In the genomic region with DNA sequence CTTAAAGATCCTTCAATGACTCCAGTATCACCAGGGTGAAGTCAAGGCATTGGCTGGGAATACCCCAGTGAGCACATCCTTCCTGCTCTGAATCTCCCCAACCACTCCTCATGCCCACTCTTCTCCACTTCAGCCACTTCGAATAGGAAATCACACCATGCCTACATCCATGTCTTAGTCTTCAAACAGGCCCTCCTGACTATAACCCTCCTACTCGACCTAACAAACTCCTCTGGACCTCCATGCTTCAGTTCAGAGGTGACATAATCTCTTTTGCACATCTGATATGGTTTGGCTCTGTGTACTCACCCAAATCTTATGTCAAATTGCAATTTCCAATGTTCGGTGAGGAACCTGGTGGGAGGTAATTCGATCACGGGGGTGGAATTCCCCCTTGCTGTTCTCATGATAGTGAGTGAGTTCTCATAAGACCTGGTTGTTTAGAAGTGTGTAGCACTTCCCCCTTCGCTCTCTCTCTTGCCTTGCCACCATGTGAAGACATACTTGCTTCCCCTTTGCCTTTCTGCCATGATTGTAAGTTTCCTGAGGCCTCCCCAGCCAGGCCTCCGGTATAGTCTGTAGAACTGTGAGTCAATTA, we compare ENCODE assay signal across 21 cellular contexts.
DNase-seq lines count a peak whose midpoint lies in the region; ATAC-seq, FAIRE-seq and TF ChIP-seq lines count a peak whose summit lies in the region.
"Had no signal": no experiment of that assay in that cellular context is flagged by ENCODE, and none has a peak within 500 bp of the region (broad histone marks: within the 10 kb centered on the region; RNA-seq: fewer than 3 reads in every experiment).

No MANE protein-coding gene starts in this region.

- peaks cover 0 to 29% of the 10 kb centered on the region in 2 donors for H3K36me3 ChIP-seq in vagina

- no peaks in the 10 kb centered on the region for H3K4me1 Mint-ChIP-seq in CD14-positive monocyte
- H3K4me1 Mint-ChIP-seq in activated T-helper 1 cell treated with anti-CD3 and anti-CD28 coated beads, Interleukin-12 subunit alpha, Interleukin-12 subunit beta, Interleukin-2, Interleukin-4 antibody, amounts not matched to agents 30 ng/mL and 10 ng/mL and 1 ng/mL, durations not matched to agents 14 hours and 24 hours and 36 hours (ENCODE audit: low read depth), result peaks cover 4% of the 10 kb centered on the region

- TF ChIP-seq POLR2A in vagina (IDR thresholded peaks at IDR 0.05), result no peak

- no peak overlapping the region for H3K4me3 ChIP-seq in vagina
- H3K4me3 ChIP-seq: testis had no signal

- no peaks in the 10 kb centered on the region for H3K9me3 ChIP-seq in vagina
- H3K9me3 ChIP-seq: testis had no signal

- peak overlapping the region; percentile 10 to 61 (median 40) for H3K27ac Mint-ChIP-seq in CD14-positive monocyte
- peak overlapping the region; percentile 42 for H3K27ac Mint-ChIP-seq in activated T-helper 1 cell treated with anti-CD3 and anti-CD28 coated beads, Interleukin-12 subunit alpha, Interleukin-12 subunit beta, Interleukin-2, Interleukin-4 antibody, amounts not matched to agents 30 ng/mL and 10 ng/mL and 1 ng/mL, durations not matched to agents 14 hours and 24 hours and 36 hours

- H3K36me3 Mint-ChIP-seq in CD14-positive monocyte, result peaks cover 79 to 81% of the 10 kb centered on the region in 2 donors
- H3K36me3 Mint-ChIP-seq in activated T-helper 1 cell treated with anti-CD3 and anti-CD28 coated beads, Interleukin-12 subunit alpha, Interleukin-12 subunit beta, Interleukin-2, Interleukin-4 antibody, amounts not matched to agents 30 ng/mL and 10 ng/mL and 1 ng/mL, durations not matched to agents 14 hours and 24 hours and 36 hours (ENCODE audit: low read depth), result peaks cover 49% of the 10 kb centered on the region

- peaks cover 0 to 13% (median 8%) of the 10 kb centered on the region in 7 donors for H3K9me3 Mint-ChIP-seq in CD14-positive monocyte
- H3K9me3 Mint-ChIP-seq in activated T-helper 1 cell treated with anti-CD3 and anti-CD28 coated beads, Interleukin-12 subunit alpha, Interleukin-12 subunit beta, Interleukin-2, Interleukin-4 antibody, amounts not matched to agents 30 ng/mL and 10 ng/mL and 1 ng/mL, durations not matched to agents 14 hours and 24 hours and 36 hours, result no peaks in the 10 kb centered on the region

- no peaks in the 10 kb centered on the region for H3K27me3 ChIP-seq in vagina
- H3K27me3 ChIP-seq: testis had no signal

- DNase-seq in CD14-positive monocyte (ENCODE audit: low spot score), result no peak
- no peak for DNase-seq in activated T-helper 1 cell treated with anti-CD3 and anti-CD28 coated beads, Interleukin-12 subunit alpha, Interleukin-12 subunit beta, Interleukin-2, Interleukin-4 antibody, amounts not matched to agents 30 ng/mL and 10 ng/mL and 1 ng/mL, durations not matched to agents 14 hours and 24 hours and 36 hours (ENCODE audit: low spot score)
- no peak for DNase-seq in vagina (ENCODE audit: extremely low spot score in 2 of 2)
- DNase-seq in frontal cortex (ENCODE audit: low spot score in 2 of 2), result no peak
- DNase-seq: activated CD4-positive, alpha-beta T cell treated with anti-CD3 and anti-CD28 coated beads, Interleukin-2, amount 50 U/mL, for 48 hours; AML-193; amniotic stem cell; effector memory CD4-positive, alpha-beta T cell; NCI-H1048; NCI-H524 treated with DMSO at 0.1 percent for 48 hours; PC-3; right cardiac atrium; stimulated activated CD4-positive, alpha-beta T cell treated with anti-CD3 and anti-CD28 coated beads, Interleukin-2, amount 100 ng/mL, for 24 hours; testis had no signal

- no peak for FAIRE-seq in frontal cortex (lab: Jason Lieb, UNC)
- FAIRE-seq: D721Med, G401.6, TTC549 had no signal

- no peaks in the 10 kb centered on the region for H3K4me1 ChIP-seq in vagina

- H3K27ac ChIP-seq in vagina, result no peak overlapping the region
- H3K27ac ChIP-seq: testis had no signal

- H3K4me3 Mint-ChIP-seq in CD14-positive monocyte, result no peak overlapping the region
- H3K4me3 Mint-ChIP-seq in activated T-helper 1 cell treated with anti-CD3 and anti-CD28 coated beads, Interleukin-12 subunit alpha, Interleukin-12 subunit beta, Interleukin-2, Interleukin-4 antibody, amounts not matched to agents 30 ng/mL and 10 ng/mL and 1 ng/mL, durations not matched to agents 14 hours and 24 hours and 36 hours, result no peak overlapping the region

- intact Hi-C loops in CD14-positive monocyte (cut with micrococcal nuclease) (no loop called here), vagina (cut with DNase I) (no loop called here)
- intact Hi-C loops in activated T-helper 1 cell treated with anti-CD3 and anti-CD28 coated beads, Interleukin-12 subunit alpha, Interleukin-12 subunit beta, Interleukin-2, Interleukin-4 antibody, amounts not matched to agents 30 ng/mL and 10 ng/mL and 1 ng/mL, durations not matched to agents 14 hours and 24 hours and 36 hours (cut with micrococcal nuclease), result no loop called here

- ATAC-seq in GM18867 (IDR thresholded peaks at IDR 0.05; ENCODE audit: unreplicated experiment), result peak; percentile 46
- ATAC-seq in HG02852 (IDR thresholded peaks at IDR 0.05; ENCODE audit: unreplicated experiment), result peak; percentile 60
- no peak for ATAC-seq in GM19452 (IDR thresholded peaks at IDR 0.05; ENCODE audit: unreplicated experiment)
- ATAC-seq in HG03135 (IDR thresholded peaks at IDR 0.05; ENCODE audit: unreplicated experiment), result no peak
- ATAC-seq: PC-3, right cardiac atrium had no signal

- H3K27me3 Mint-ChIP-seq in CD14-positive monocyte (ENCODE audit: low read depth in 3 of 3), result peaks cover 2 to 4% (median 2%) of the 10 kb centered on the region in 3 donors
- peaks cover 1% of the 10 kb centered on the region for H3K27me3 Mint-ChIP-seq in activated T-helper 1 cell treated with anti-CD3 and anti-CD28 coated beads, Interleukin-12 subunit alpha, Interleukin-12 subunit beta, Interleukin-2, Interleukin-4 antibody, amounts not matched to agents 30 ng/mL and 10 ng/mL and 1 ng/mL, durations not matched to agents 14 hours and 24 hours and 36 hours (ENCODE audit: insufficient read depth)

- TF ChIP-seq CTCF in CD14-positive monocyte (IDR thresholded peaks at IDR 0.05) (no peak), vagina (IDR thresholded peaks at IDR 0.05) (no peak)

Comparison
In these comparisons a context has a peak if more than half of its experiments do, and no peak if none do; other contexts are left out.
1. ATAC-seq: peak in GM18867 (single experiment) and HG02852 (single experiment); none in GM19452 (single experiment) and HG03135 (single experiment).